22 cellular contexts compared by ENCODE assay signal in genomic region chr1:14260480-14260879, GRCh38.
DNase-seq lines count a peak whose midpoint lies in the region; ATAC-seq and TF ChIP-seq lines count a peak whose summit lies in the region.
"Had no signal": no experiment of that assay in that cellular context is flagged by ENCODE, and none has a peak within 500 bp of the region (broad histone marks: within the 10 kb centered on the region; RNA-seq: fewer than 3 reads in every experiment).

No MANE protein-coding gene starts in this region.

- in situ Hi-C loops in gastrocnemius medialis (cut with MboI; ENCODE audit: low sequenced_read_pairs in 4 of 4), result no loop called here

- ATAC-seq in gastroesophageal sphincter (no peak), gastrocnemius medialis (no peak)
- ATAC-seq: A549, K562, PC-3 had no signal

- 97% methylated on average over 5 to 8 of the region's 8 CpGs for WGBS in gastroesophageal sphincter (ENCODE audit: low coverage in 1 of 2), 2 donors
- 89 to 96% (median 92%) methylated on average over 8 of the region's 8 CpGs for WGBS in stomach, 5 donors

- TF ChIP-seq EP300 in gastroesophageal sphincter (IDR thresholded peaks at IDR 0.05) (no peak), stomach (IDR thresholded peaks at IDR 0.05) (no peak)

- no peak overlapping the region for H3K4me3 Mint-ChIP-seq in activated T-helper 2 cell treated with anti-CD3 and anti-CD28 coated beads, Interferon-gamma antibody, Interleukin-2, Interleukin-4, amounts not matched to agents 10 μg/mL and 5 μg/mL and 100 μg/mL, durations not matched to agents 14 hours and 24 hours and 36 hours (ENCODE audit: low read depth)
- H3K4me3 Mint-ChIP-seq: CD4-positive, alpha-beta T cell had no signal

- H3K36me3 ChIP-seq in gastroesophageal sphincter (no peaks in the 10 kb centered on the region), stomach (no peaks in the 10 kb centered on the region), vagina (no peaks in the 10 kb centered on the region), gastrocnemius medialis (no peaks in the 10 kb centered on the region)
- H3K36me3 ChIP-seq: BLaER1 treated with 17β-estradiol and CSF1 and Interleukin-3, amounts not matched to agents 10 nM and 100 nM had no signal

- no peaks in the 10 kb centered on the region for H3K36me3 Mint-ChIP-seq in activated T-helper 2 cell treated with anti-CD3 and anti-CD28 coated beads, Interferon-gamma antibody, Interleukin-2, Interleukin-4, amounts not matched to agents 10 μg/mL and 5 μg/mL and 100 μg/mL, durations not matched to agents 14 hours and 24 hours and 36 hours (ENCODE audit: low read depth)

- TF ChIP-seq POLR2A in gastroesophageal sphincter (IDR thresholded peaks at IDR 0.05) (no peak), stomach (IDR thresholded peaks at IDR 0.05) (no peak), vagina (IDR thresholded peaks at IDR 0.05) (no peak), gastrocnemius medialis (IDR thresholded peaks at IDR 0.05) (no peak)

- H3K27me3 Mint-ChIP-seq in activated T-helper 2 cell treated with anti-CD3 and anti-CD28 coated beads, Interferon-gamma antibody, Interleukin-2, Interleukin-4, amounts not matched to agents 10 μg/mL and 5 μg/mL and 100 μg/mL, durations not matched to agents 14 hours and 24 hours and 36 hours (ENCODE audit: low read depth), result no peaks in the 10 kb centered on the region

- no peak overlapping the region for H3K27ac Mint-ChIP-seq in activated T-helper 2 cell treated with anti-CD3 and anti-CD28 coated beads, Interferon-gamma antibody, Interleukin-2, Interleukin-4, amounts not matched to agents 10 μg/mL and 5 μg/mL and 100 μg/mL, durations not matched to agents 14 hours and 24 hours and 36 hours
- H3K27ac Mint-ChIP-seq: CD4-positive, alpha-beta T cell had no signal

- H3K9me3 ChIP-seq in gastroesophageal sphincter, result no peaks in the 10 kb centered on the region
- no peaks in the 10 kb centered on the region for H3K9me3 ChIP-seq in stomach
- H3K9me3 ChIP-seq in vagina, result no peaks in the 10 kb centered on the region
- H3K9me3 ChIP-seq in gastrocnemius medialis, result no peaks in the 10 kb centered on the region
- H3K9me3 ChIP-seq: A549 had no signal

- H3K27me3 ChIP-seq in gastroesophageal sphincter, result peaks cover 8% of the 10 kb centered on the region
- peaks cover 0 to 26% (median 0%) of the 10 kb centered on the region in 3 donors for H3K27me3 ChIP-seq in stomach
- H3K27me3 ChIP-seq in vagina, result no peaks in the 10 kb centered on the region
- no peaks in the 10 kb centered on the region for H3K27me3 ChIP-seq in gastrocnemius medialis
- H3K27me3 ChIP-seq: BLaER1 treated with 17β-estradiol and CSF1 and Interleukin-3, amounts not matched to agents 10 nM and 100 nM had no signal

- no peaks in the 10 kb centered on the region for H3K9me3 Mint-ChIP-seq in activated T-helper 2 cell treated with anti-CD3 and anti-CD28 coated beads, Interferon-gamma antibody, Interleukin-2, Interleukin-4, amounts not matched to agents 10 μg/mL and 5 μg/mL and 100 μg/mL, durations not matched to agents 14 hours and 24 hours and 36 hours
- H3K9me3 Mint-ChIP-seq: CD4-positive, alpha-beta T cell had no signal

- no peak for DNase-seq in stomach
- DNase-seq in vagina (ENCODE audit: extremely low spot score in 2 of 2), result no peak
- DNase-seq in NCI-H345 (lab: John Stamatoyannopoulos, UW), result no peak
- no peak for DNase-seq in activated T-helper 2 cell treated with anti-CD3 and anti-CD28 coated beads, Interferon-gamma antibody, Interleukin-2, Interleukin-4, amounts not matched to agents 10 μg/mL and 5 μg/mL and 100 μg/mL, durations not matched to agents 14 hours and 24 hours and 36 hours (ENCODE audit: low spot score)
- DNase-seq in gastrocnemius medialis, result no peak
- DNase-seq: AML-193; CD4-positive, alpha-beta T cell; H7; Kasumi-1; NCI-H1105 treated with DMSO at 0.1 percent for 48 hours; NCI-H146; NCI-H1930; NCI-H446 treated with DMSO at 0.1 percent for 48 hours; NCI-H526; NCI-H82; NK-92 treated with Interleukin-12 subunit alpha and Interleukin-12 subunit beta, amount 100 ng/mL, for 24 hours; PC-3 had no signal

- no peaks in the 10 kb centered on the region for H3K4me1 Mint-ChIP-seq in activated T-helper 2 cell treated with anti-CD3 and anti-CD28 coated beads, Interferon-gamma antibody, Interleukin-2, Interleukin-4, amounts not matched to agents 10 μg/mL and 5 μg/mL and 100 μg/mL, durations not matched to agents 14 hours and 24 hours and 36 hours (ENCODE audit: low read depth)

- intact Hi-C loops in stomach (cut with DNase I; ENCODE audit: low total_unique reads) (no loop called here), vagina (cut with DNase I) (no loop called here), gastrocnemius medialis (cut with DNase I; ENCODE audit: low total_unique reads) (no loop called here)
- intact Hi-C loops in activated T-helper 2 cell treated with anti-CD3 and anti-CD28 coated beads, Interferon-gamma antibody, Interleukin-2, Interleukin-4, amounts not matched to agents 10 μg/mL and 5 μg/mL and 100 μg/mL, durations not matched to agents 14 hours and 24 hours and 36 hours (cut with micrococcal nuclease), result no loop called here

- H3K27ac ChIP-seq in cingulate gyrus (ENCODE audit: low read depth, low read length) (peak overlapping the region; percentile 99), gastroesophageal sphincter (peak overlapping the region in 3 of 4 donors; percentile 18 to 63 (median 58)), stomach (peak overlapping the region in 4 of 5 donors; percentile 13 to 68 (median 35)), vagina (peak overlapping the region; percentile 29), gastrocnemius medialis (no peak overlapping the region)
- H3K27ac ChIP-seq: A549; BLaER1 treated with 17β-estradiol and CSF1 and Interleukin-3, amounts not matched to agents 10 nM and 100 nM had no signal

- H3K4me3 ChIP-seq in gastroesophageal sphincter (no peak overlapping the region), stomach (no peak overlapping the region), vagina (no peak overlapping the region), gastrocnemius medialis (no peak overlapping the region)
- H3K4me3 ChIP-seq: A549; BLaER1 treated with 17β-estradiol and CSF1 and Interleukin-3, amounts not matched to agents 10 nM and 100 nM; K562 had no signal

- H3K4me1 ChIP-seq in gastroesophageal sphincter, result no peaks in the 10 kb centered on the region
- no peaks in the 10 kb centered on the region for H3K4me1 ChIP-seq in stomach
- H3K4me1 ChIP-seq in vagina, result peaks cover 22% of the 10 kb centered on the region
- H3K4me1 ChIP-seq in gastrocnemius medialis, result no peaks in the 10 kb centered on the region
- H3K4me1 ChIP-seq: A549 had no signal

- TF ChIP-seq CTCF in gastroesophageal sphincter (IDR thresholded peaks at IDR 0.05) (no peak), stomach (IDR thresholded peaks at IDR 0.05) (no peak), vagina (IDR thresholded peaks at IDR 0.05) (no peak), gastrocnemius medialis (IDR thresholded peaks at IDR 0.05 in 4 of 5, conservative IDR thresholded peaks at IDR 0.05 in 1 of 5) (no peak)

Comparison
In these comparisons a context has a peak if more than half of its experiments do, and no peak if none do; other contexts are left out.
1. H3K27ac ChIP-seq: peak in cingulate gyrus (single experiment), gastroesophageal sphincter (3 of 4), stomach (4 of 5) and vagina (single experiment); none in gastrocnemius medialis (0 of 4).